1 cellular context compared by ENCODE assay signal in genomic region chr2:44102790-44103642, GRCh38.
TF ChIP-seq lines count a peak whose summit lies in the region.

No MANE protein-coding gene starts in this region.

TF ChIP-seq in H1, 55 proteins besides CTCF, POLR2A, EP300 and RAD21:
- TF ChIP-seq RNF2 (IDR thresholded peaks at IDR 0.05; ENCODE audit: borderline replicate concordance, low read depth, low read length, missing control alignments, poor library complexity, severe bottlenecking) (no peak), E2F6 (IDR thresholded peaks at IDR 0.05) (no peak), TAF7 (optimal IDR thresholded peaks at IDR 0.05; ENCODE audit: borderline replicate concordance, low read depth, low read length) (no peak), FOSL1 (IDR thresholded peaks at IDR 0.05; ENCODE audit: insufficient read depth, low read depth, low read length) (no peak), CTBP2 (IDR thresholded peaks at IDR 0.05; ENCODE audit: borderline replicate concordance, insufficient read depth, insufficient read length, low read length) (no peak), RFX5 (IDR thresholded peaks at IDR 0.05; ENCODE audit: borderline replicate concordance, low read depth, low read length) (no peak), SIRT6 (IDR thresholded peaks at IDR 0.05; ENCODE audit: low read length) (no peak), SUZ12 (IDR thresholded peaks at IDR 0.05; ENCODE audit: low read length) (no peak), HDAC2 (IDR thresholded peaks at IDR 0.05; ENCODE audit: borderline replicate concordance in 1 of 2, low read depth in 2 of 2, low read length in 2 of 2) (no peak), TEAD4 (IDR thresholded peaks at IDR 0.05; ENCODE audit: low read depth, low read length) (no peak), GTF2F1 (IDR thresholded peaks at IDR 0.05; ENCODE audit: borderline replicate concordance, low read depth, low read length) (no peak), SIX5 (IDR thresholded peaks at IDR 0.05; ENCODE audit: low read depth, low read length) (no peak)
TF ChIP-seq in H1: peak in this region for 0.
